29 cellular contexts compared by ENCODE assay signal in the genomic region with DNA sequence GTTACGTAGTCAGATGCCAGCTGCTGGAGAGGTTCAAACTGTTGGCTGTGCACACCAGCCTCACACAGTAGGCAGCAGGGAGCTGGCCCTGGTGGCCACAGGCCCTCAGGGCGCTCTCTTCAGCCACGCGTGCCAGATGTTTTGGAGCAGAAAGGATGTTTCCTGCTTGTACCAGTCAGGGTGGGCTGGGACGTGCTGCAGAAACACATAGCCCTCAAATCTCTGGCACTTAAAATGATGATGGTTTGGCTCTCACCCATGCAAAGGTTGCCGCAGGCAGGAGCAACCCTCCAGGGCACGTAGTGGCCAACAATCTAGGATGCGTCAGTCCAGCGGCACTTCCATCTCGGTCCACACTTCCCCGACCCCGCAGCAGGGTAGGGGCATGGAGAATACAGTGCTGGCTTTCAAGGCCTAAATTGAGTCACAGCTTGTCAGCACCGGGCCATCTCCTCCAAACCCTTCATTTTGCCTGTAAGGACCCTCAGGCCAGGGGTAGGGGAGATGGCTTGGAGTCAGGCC. TPM values are rescaled to one million over a fixed set of nuclear protein-coding genes. Genes with fewer than 3 reads are reported as not detected.
"Had no signal": no experiment of that assay in that cellular context is flagged by ENCODE, and none has a peak within 500 bp of the region (broad histone marks: within the 10 kb centered on the region; RNA-seq: fewer than 3 reads in every experiment).

No MANE protein-coding gene starts in this region.

- H3K27ac Mint-ChIP-seq: activated CD8-positive, alpha-beta T cell treated with anti-CD3 and anti-CD28 coated beads, Interleukin-2, amount 10 ng/mL, durations not matched to agents 7 days and 5 days; activated naive CD8-positive, alpha-beta T cell treated with anti-CD3 and anti-CD28 coated beads, Interleukin-2, amount 10 ng/mL, durations not matched to agents 7 days and 5 days; WTC11 had no signal

- H3K9me3 ChIP-seq: adrenal gland, body of pancreas, SJCRH30, SK-N-SH had no signal

- H3K36me3 ChIP-seq: adrenal gland, cardiac muscle cell, SJCRH30 had no signal

- H3K9me3 Mint-ChIP-seq: activated naive CD8-positive, alpha-beta T cell treated with anti-CD3 and anti-CD28 coated beads, Interleukin-2, amount 10 ng/mL, durations not matched to agents 7 days and 5 days; WTC11 had no signal

- H3K4me1 ChIP-seq: adrenal gland, body of pancreas, SJCRH30 had no signal

- H3K9ac ChIP-seq: KMS-11, SK-N-SH had no signal

- H3K4me2 ChIP-seq: KMS-11, SK-N-SH had no signal

- H3K27me3 ChIP-seq: adrenal gland, body of pancreas, cardiac muscle cell, SJCRH30 had no signal

- DNase-seq: activated CD4-positive, alpha-beta T cell treated with anti-CD3 and anti-CD28 coated beads for 48 hours; activated CD4-positive, alpha-beta T cell treated with anti-CD3 and anti-CD28 coated beads, Interleukin-2, amount 50 U/mL, for 4 hours; activated CD4-positive, CD25-positive, alpha-beta regulatory T cell treated with anti-CD3 and anti-CD28 coated beads, Interleukin-2, amount 50 U/mL, for 72 hours; activated CD8-positive, alpha-beta memory T cell treated with anti-CD3 and anti-CD28 coated beads, Interleukin-2, amount 50 U/mL, for 48 hours; activated CD8-positive, alpha-beta T cell treated with anti-CD3 and anti-CD28 coated beads, Interleukin-2, amount 10 ng/mL, durations not matched to agents 7 days and 5 days; activated naive CD4-positive, alpha-beta T cell treated with anti-CD3 and anti-CD28 coated beads, Interleukin-2, amount 50 U/mL, for 16 hours; activated naive CD8-positive, alpha-beta T cell treated with anti-CD3 and anti-CD28 coated beads, Interleukin-2, amount 10 ng/mL, durations not matched to agents 7 days and 5 days; activated T-cell treated with anti-CD3 and anti-CD28 coated beads, Interleukin-2, amount 50 U/mL, for 1 hour; adrenal gland; aorta; body of pancreas; NCI-H2107; NCI-H2171 treated with DMSO at 0.1 percent for 48 hours; NCI-H226; NCI-H526; NCI-H82; OCI-M1; Right ventricle myocardium superior; RPMI8226; SJCRH30; SK-N-SH; SW 1271 had no signal

- H3K27ac ChIP-seq: adrenal gland, body of pancreas, cardiac muscle cell, KMS-11, SJCRH30 had no signal

- H3K4me1 Mint-ChIP-seq: activated naive CD8-positive, alpha-beta T cell treated with anti-CD3 and anti-CD28 coated beads, Interleukin-2, amount 10 ng/mL, durations not matched to agents 7 days and 5 days had no signal

- H3K4me3 ChIP-seq: adrenal gland, body of pancreas, cardiac muscle cell, SJCRH30 had no signal

- H3K36me3 Mint-ChIP-seq: activated naive CD8-positive, alpha-beta T cell treated with anti-CD3 and anti-CD28 coated beads, Interleukin-2, amount 10 ng/mL, durations not matched to agents 7 days and 5 days; WTC11 had no signal

- ATAC-seq: activated CD8-positive, alpha-beta T cell treated with anti-CD3 and anti-CD28 coated beads, Interleukin-2, amount 10 ng/mL, durations not matched to agents 7 days and 5 days; body of pancreas; Panc1; WTC11 had no signal

- H3K4me3 Mint-ChIP-seq: activated CD8-positive, alpha-beta T cell treated with anti-CD3 and anti-CD28 coated beads, Interleukin-2, amount 10 ng/mL, durations not matched to agents 7 days and 5 days; activated naive CD8-positive, alpha-beta T cell treated with anti-CD3 and anti-CD28 coated beads, Interleukin-2, amount 10 ng/mL, durations not matched to agents 7 days and 5 days; WTC11 had no signal

RNA-seq across cellular contexts. Expression of gene FAM181A, which starts 1.7 kb away (rescaled TPM):
- total RNA-seq: activated CD8-positive, alpha-beta T cell treated with anti-CD3 and anti-CD28 coated beads, Interleukin-2, amount 10 ng/mL, durations not matched to agents 7 days and 5 days; activated naive CD8-positive, alpha-beta T cell treated with anti-CD3 and anti-CD28 coated beads, Interleukin-2, amount 10 ng/mL, durations not matched to agents 7 days and 5 days; adrenal gland; aorta; body of pancreas; cardiac muscle cell; MCF 10A; NCI-H460; Right ventricle myocardium superior; SJCRH30; T-helper 1 cell treated with Interleukin-12 subunit alpha and Interleukin-12 subunit beta and Interleukin-4 antibody, amounts not matched to agents 30 ng/mL and 1 ng/mL, for 36 hours; WTC11 had no signal
- polyA plus RNA-seq: adrenal gland, aorta, cardiac muscle cell, SK-N-SH had no signal

RNA-seq across cellular contexts. Expression of gene ASB2, which starts 50.9 kb away (rescaled TPM):
- total RNA-seq: MCF 10A, NCI-H460 had no signal
